In the genomic region with DNA sequence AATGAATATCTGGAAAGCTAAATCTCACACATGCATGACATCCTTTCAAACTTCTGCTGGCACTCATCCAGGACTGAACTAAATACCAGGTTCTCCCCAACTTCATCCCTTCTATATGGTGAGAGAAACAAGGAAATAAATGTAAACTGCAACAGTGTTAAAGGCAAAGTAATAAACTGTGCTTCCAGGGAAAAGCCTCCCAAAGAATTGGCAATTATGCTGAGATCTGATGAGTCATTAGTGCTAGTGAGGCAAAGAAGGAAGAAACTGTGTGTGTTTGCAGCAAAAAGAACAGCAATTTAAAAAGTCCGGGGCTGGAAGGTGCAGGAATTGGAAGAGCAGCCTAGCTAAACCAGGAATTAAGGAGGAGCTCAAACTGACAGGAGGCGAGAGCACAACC, we compare ENCODE assay signal across 13 cellular contexts.
DNase-seq lines count a peak whose midpoint lies in the region; ATAC-seq, FAIRE-seq and TF ChIP-seq lines count a peak whose summit lies in the region.
"Had no signal": no experiment of that assay in that cellular context is flagged by ENCODE, and none has a peak within 500 bp of the region (broad histone marks: within the 10 kb centered on the region; RNA-seq: fewer than 3 reads in every experiment).

No MANE protein-coding gene starts in this region.

- POLR2A ChIA-PET in MCF 10A (lab: Yijun Ruan, JAX) = interaction anchor here (0.6 kb wide), 1 partner anchor 10 kb away, joined by 3 read pairs; no protein-coding TSS in a partner anchor
- POLR2A ChIA-PET in activated CD8-positive, alpha-beta T cell treated with anti-CD3 and anti-CD28 coated beads, Interleukin-2, amount 10 ng/mL, durations not matched to agents 7 days and 5 days (lab: Charles Lee) = no interaction called here

- BruUV-seq in MCF 10A (replicated peaks; lab: Mats Ljungman, UMichigan) = no TSS peak

- H3K27me3 Mint-ChIP-seq in MCF 10A (ENCODE audit: insufficient read depth, unreplicated experiment) = no peaks in the 10 kb centered on the region
- no peaks in the 10 kb centered on the region for H3K27me3 Mint-ChIP-seq in activated CD8-positive, alpha-beta T cell treated with anti-CD3 and anti-CD28 coated beads, Interleukin-2, amount 10 ng/mL, durations not matched to agents 7 days and 5 days (ENCODE audit: low read depth)

- no peaks in the 10 kb centered on the region for H3K27me3 ChIP-seq in breast epithelium
- no peaks in the 10 kb centered on the region for H3K27me3 ChIP-seq in foreskin keratinocyte
- H3K27me3 ChIP-seq: uterus had no signal

- in situ Hi-C loops in KBM-7 (cut with MboI; ENCODE audit: low pct_unique_long_range_greater_than_20kb, low sequenced_read_pairs) = no loop called here

- TF ChIP-seq POLR2A in breast epithelium (IDR thresholded peaks at IDR 0.05) = no peak

- no peak for FAIRE-seq in GM19239 (lab: Jason Lieb, UNC)

- CTCF ChIA-PET in MCF 10A (lab: Yijun Ruan, JAX) = interaction anchor here (0.6 to 1.6 kb wide), 5 partner anchors 37 to 592 kb away, joined by 3 to 5 read pairs (median 3); no protein-coding TSS in a partner anchor
- CTCF ChIA-PET in activated CD8-positive, alpha-beta T cell treated with anti-CD3 and anti-CD28 coated beads, Interleukin-2, amount 10 ng/mL, durations not matched to agents 7 days and 5 days (lab: Charles Lee) = interaction anchor here (0.7 to 1.9 kb wide), 3 partner anchors 170 to 317 kb away, joined by 3 to 4 read pairs (median 3); a partner anchor contains a TSS

- no peak overlapping the region for H3K27ac ChIP-seq in breast epithelium
- H3K27ac ChIP-seq in foreskin keratinocyte = no peak overlapping the region
- H3K27ac ChIP-seq: uterus had no signal

- no peak overlapping the region for H3K4me3 ChIP-seq in breast epithelium
- H3K4me3 ChIP-seq: uterus had no signal

- H3K4me3 Mint-ChIP-seq in MCF 10A (ENCODE audit: unreplicated experiment) = no peak overlapping the region
- no peak overlapping the region for H3K4me3 Mint-ChIP-seq in activated CD8-positive, alpha-beta T cell treated with anti-CD3 and anti-CD28 coated beads, Interleukin-2, amount 10 ng/mL, durations not matched to agents 7 days and 5 days
- H3K4me3 Mint-ChIP-seq: T-helper 2 cell treated with Interferon-gamma antibody and Interleukin-4, amounts not matched to agents 5 μg/mL and 100 μg/mL, for 36 hours had no signal

- intact Hi-C loops in MCF 10A (cut with micrococcal nuclease) = no loop called here
- intact Hi-C loops in breast epithelium (cut with DNase I; ENCODE audit: low total_unique reads) = no loop called here

- peak; percentile 54 for DNase-seq in MCF 10A (ENCODE audit: unreplicated experiment)
- no peak for DNase-seq in breast epithelium (ENCODE audit: low spot score in 2 of 2)
- DNase-seq in activated CD8-positive, alpha-beta T cell treated with anti-CD3 and anti-CD28 coated beads, Interleukin-2, amount 10 ng/mL, durations not matched to agents 7 days and 5 days = no peak
- DNase-seq in foreskin keratinocyte = peak in 1 of 2 donors; percentile 17
- no peak for DNase-seq in NCI-H1694 (lab: John Stamatoyannopoulos, UW)
- DNase-seq in GM19239 (ENCODE audit: insufficient read length, low spot score) = no peak
- no peak for DNase-seq in KBM-7
- DNase-seq: activated CD8-positive, alpha-beta memory T cell treated with anti-CD3 and anti-CD28 coated beads, Interleukin-2, amount 50 U/mL, for 4 hours; AML-193; uterus had no signal

- H3K4me1 ChIP-seq in breast epithelium = no peaks in the 10 kb centered on the region
- H3K4me1 ChIP-seq in foreskin keratinocyte = peaks cover 4% of the 10 kb centered on the region
- H3K4me1 ChIP-seq: uterus had no signal

- no peak overlapping the region for H3K27ac Mint-ChIP-seq in MCF 10A (ENCODE audit: low read depth, unreplicated experiment)
- no peak overlapping the region for H3K27ac Mint-ChIP-seq in activated CD8-positive, alpha-beta T cell treated with anti-CD3 and anti-CD28 coated beads, Interleukin-2, amount 10 ng/mL, durations not matched to agents 7 days and 5 days
- H3K27ac Mint-ChIP-seq: T-helper 2 cell treated with Interferon-gamma antibody and Interleukin-4, amounts not matched to agents 5 μg/mL and 100 μg/mL, for 36 hours had no signal

- TF ChIP-seq CTCF in MCF 10A (IDR thresholded peaks at IDR 0.05; ENCODE audit: unreplicated experiment) = no peak
- no peak for TF ChIP-seq CTCF in breast epithelium (IDR thresholded peaks at IDR 0.05)
- TF ChIP-seq CTCF in foreskin keratinocyte (conservative IDR thresholded peaks at IDR 0.05) = no peak

- peak; percentile 19 for ATAC-seq in activated CD8-positive, alpha-beta T cell treated with anti-CD3 and anti-CD28 coated beads, Interleukin-2, amount 10 ng/mL, durations not matched to agents 7 days and 5 days
- peak; percentile 67 for ATAC-seq in foreskin keratinocyte
- ATAC-seq in GM18907 (IDR thresholded peaks at IDR 0.05; ENCODE audit: unreplicated experiment) = no peak
- ATAC-seq: sciatic nerve had no signal

- H3K36me3 ChIP-seq in breast epithelium = no peaks in the 10 kb centered on the region
- H3K36me3 ChIP-seq: uterus had no signal

- no peaks in the 10 kb centered on the region for H3K9me3 ChIP-seq in breast epithelium
- H3K9me3 ChIP-seq: uterus had no signal

- peaks cover 6% of the 10 kb centered on the region for H3K4me1 Mint-ChIP-seq in MCF 10A (ENCODE audit: insufficient read depth, unreplicated experiment)
- H3K4me1 Mint-ChIP-seq in activated CD8-positive, alpha-beta T cell treated with anti-CD3 and anti-CD28 coated beads, Interleukin-2, amount 10 ng/mL, durations not matched to agents 7 days and 5 days (ENCODE audit: low read depth) = no peaks in the 10 kb centered on the region

- no peaks in the 10 kb centered on the region for H3K9me3 Mint-ChIP-seq in MCF 10A (ENCODE audit: unreplicated experiment)
- H3K9me3 Mint-ChIP-seq in activated CD8-positive, alpha-beta T cell treated with anti-CD3 and anti-CD28 coated beads, Interleukin-2, amount 10 ng/mL, durations not matched to agents 7 days and 5 days (ENCODE audit: insufficient read depth) = no peaks in the 10 kb centered on the region
- H3K9me3 Mint-ChIP-seq: T-helper 2 cell treated with Interferon-gamma antibody and Interleukin-4, amounts not matched to agents 5 μg/mL and 100 μg/mL, for 36 hours had no signal

- peaks cover 60% of the 10 kb centered on the region for H3K36me3 Mint-ChIP-seq in MCF 10A (ENCODE audit: insufficient read depth, unreplicated experiment)
- H3K36me3 Mint-ChIP-seq in activated CD8-positive, alpha-beta T cell treated with anti-CD3 and anti-CD28 coated beads, Interleukin-2, amount 10 ng/mL, durations not matched to agents 7 days and 5 days (ENCODE audit: low read depth) = peaks cover 23% of the 10 kb centered on the region
